In the genomic region with DNA sequence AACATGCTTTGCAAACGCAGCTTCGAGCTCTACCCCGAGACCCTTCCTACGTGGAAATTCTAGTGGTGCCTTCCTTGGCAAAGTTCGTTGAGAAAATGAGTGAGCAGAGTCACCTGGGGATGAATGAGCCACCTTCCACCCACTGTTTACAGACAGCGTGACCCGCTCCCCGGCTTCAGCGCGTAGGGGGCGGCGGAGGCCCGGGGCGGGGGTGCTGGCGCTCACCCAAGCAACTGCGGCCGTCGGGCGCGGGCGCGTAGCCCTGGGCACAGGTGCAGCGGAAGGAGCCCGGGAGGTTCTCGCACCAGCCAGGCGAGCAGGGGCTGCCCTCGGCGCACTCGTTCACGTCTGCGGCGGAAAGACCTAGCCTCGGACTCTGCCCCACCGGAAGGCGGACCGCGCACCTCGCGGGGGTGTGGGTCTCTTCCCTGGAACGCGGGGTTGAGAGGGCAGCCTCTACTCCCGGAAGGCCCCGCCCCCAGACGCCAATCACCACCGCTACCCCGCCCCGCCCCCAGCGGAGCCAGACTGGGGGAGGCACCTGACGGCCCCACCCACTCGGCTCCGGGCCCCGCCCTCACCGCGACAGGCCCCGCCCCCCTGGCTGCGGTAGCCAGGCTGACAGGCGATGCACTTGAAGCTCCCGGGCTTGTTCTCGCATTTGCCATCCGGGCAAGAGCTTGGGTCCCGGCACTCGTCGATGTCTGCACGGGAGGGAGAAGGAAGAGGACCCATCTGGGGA, we compare ENCODE assay signal across 1 cellular context.
TF ChIP-seq lines count a peak whose summit lies in the region.

No MANE protein-coding gene starts in this region.

TF ChIP-seq in neural cell, 6 proteins besides CTCF, POLR2A, EP300 and RAD21:
- TF ChIP-seq MXI1 (conservative IDR thresholded peaks at IDR 0.05; ENCODE audit: poor library complexity, severe bottlenecking): no peak
- no peak for TF ChIP-seq SMC3 (conservative IDR thresholded peaks at IDR 0.05; ENCODE audit: poor library complexity)
- TF ChIP-seq, protein P1, sequence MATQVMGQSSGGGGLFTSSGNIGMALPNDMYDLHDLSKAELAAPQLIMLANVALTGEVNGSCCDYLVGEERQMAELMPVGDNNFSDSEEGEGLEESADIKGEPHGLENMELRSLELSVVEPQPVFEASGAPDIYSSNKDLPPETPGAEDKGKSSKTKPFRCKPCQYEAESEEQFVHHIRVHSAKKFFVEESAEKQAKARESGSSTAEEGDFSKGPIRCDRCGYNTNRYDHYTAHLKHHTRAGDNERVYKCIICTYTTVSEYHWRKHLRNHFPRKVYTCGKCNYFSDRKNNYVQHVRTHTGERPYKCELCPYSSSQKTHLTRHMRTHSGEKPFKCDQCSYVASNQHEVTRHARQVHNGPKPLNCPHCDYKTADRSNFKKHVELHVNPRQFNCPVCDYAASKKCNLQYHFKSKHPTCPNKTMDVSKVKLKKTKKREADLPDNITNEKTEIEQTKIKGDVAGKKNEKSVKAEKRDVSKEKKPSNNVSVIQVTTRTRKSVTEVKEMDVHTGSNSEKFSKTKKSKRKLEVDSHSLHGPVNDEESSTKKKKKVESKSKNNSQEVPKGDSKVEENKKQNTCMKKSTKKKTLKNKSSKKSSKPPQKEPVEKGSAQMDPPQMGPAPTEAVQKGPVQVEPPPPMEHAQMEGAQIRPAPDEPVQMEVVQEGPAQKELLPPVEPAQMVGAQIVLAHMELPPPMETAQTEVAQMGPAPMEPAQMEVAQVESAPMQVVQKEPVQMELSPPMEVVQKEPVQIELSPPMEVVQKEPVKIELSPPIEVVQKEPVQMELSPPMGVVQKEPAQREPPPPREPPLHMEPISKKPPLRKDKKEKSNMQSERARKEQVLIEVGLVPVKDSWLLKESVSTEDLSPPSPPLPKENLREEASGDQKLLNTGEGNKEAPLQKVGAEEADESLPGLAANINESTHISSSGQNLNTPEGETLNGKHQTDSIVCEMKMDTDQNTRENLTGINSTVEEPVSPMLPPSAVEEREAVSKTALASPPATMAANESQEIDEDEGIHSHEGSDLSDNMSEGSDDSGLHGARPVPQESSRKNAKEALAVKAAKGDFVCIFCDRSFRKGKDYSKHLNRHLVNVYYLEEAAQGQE (IDR thresholded peaks at IDR 0.05; ENCODE audit: borderline replicate concordance): no peak
- no peak for TF ChIP-seq EZH2 (IDR thresholded peaks at IDR 0.05; ENCODE audit: borderline replicate concordance, insufficient read depth, low read length, poor library complexity, severe bottlenecking)
- TF ChIP-seq POLR2AphosphoS5 (IDR thresholded peaks at IDR 0.05): no peak
- no peak for TF ChIP-seq TAF1 (IDR thresholded peaks at IDR 0.05; ENCODE audit: low read depth)
